ENCODE assay signal across 8 cellular contexts in the genomic region with DNA sequence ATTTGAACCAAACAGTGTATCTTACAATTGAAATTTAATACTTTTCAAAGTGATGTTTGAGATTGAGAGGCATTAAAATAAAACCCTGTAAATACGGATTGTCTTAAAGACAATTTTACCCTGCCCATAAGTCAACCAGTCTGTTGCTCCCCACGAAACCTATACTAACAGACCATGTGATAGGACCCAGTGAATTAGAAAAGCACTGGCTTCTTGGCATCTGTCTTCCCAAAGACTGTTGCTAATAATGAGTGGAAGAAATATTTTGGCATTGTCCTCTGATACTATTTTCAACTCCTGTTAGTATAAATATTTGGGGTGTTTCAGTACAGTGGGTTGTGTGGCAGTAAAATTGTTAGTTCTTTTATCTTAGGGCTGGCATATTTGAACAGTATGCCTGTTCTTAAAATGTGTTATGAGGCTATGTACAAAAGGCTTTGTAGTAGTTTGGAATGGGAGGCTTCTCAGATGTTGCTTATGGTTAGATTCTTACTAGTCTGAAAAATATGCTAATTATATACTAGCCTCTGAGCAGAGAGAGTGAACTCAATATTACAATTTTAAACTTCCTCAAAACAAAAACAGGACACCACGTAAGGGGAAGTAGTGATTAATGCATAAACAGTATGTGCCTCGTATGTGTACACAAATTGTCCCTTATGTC.
DNase-seq lines count a peak whose midpoint lies in the region; ATAC-seq lines count a peak whose summit lies in the region.

No MANE protein-coding gene starts in this region.

- H3K4me1 Mint-ChIP-seq in T-cell, result peaks cover 40 to 61% (median 57%) of the 10 kb centered on the region in 3 donors
- peaks cover 36% of the 10 kb centered on the region for H3K4me1 Mint-ChIP-seq in stimulated activated naive CD8-positive, alpha-beta T cell treated with anti-CD3 and anti-CD28 coated beads, Interleukin-15, amount 100 ng/mL, for 72 hours

- H3K27ac Mint-ChIP-seq in T-cell, result peak overlapping the region; percentile 48 to 78
- no peak overlapping the region for H3K27ac Mint-ChIP-seq in stimulated activated naive CD8-positive, alpha-beta T cell treated with anti-CD3 and anti-CD28 coated beads, Interleukin-15, amount 100 ng/mL, for 72 hours

- DNase-seq in T-cell, result no peak
- DNase-seq in NCI-H226, result no peak
- no peak for DNase-seq in NCI-H1694 (lab: John Stamatoyannopoulos, UW)
- DNase-seq in stimulated activated naive CD8-positive, alpha-beta T cell treated with anti-CD3 and anti-CD28 coated beads, Interleukin-15, amount 100 ng/mL, for 72 hours, result no peak
- DNase-seq in NCI-H1417 (lab: John Stamatoyannopoulos, UW), result no peak

- peak overlapping the region; percentile 59 for H3K27ac ChIP-seq in rectal smooth muscle tissue (ENCODE audit: low read depth, low read length)

- peaks cover 46% of the 10 kb centered on the region for H3K36me3 Mint-ChIP-seq in T-cell

- POLR2A ChIA-PET in T-cell (lab: Charles Lee), result interaction anchor here in 1 of 2 donors (0.6 kb wide), 1 partner anchor 14 kb away, joined by 3 read pairs; no protein-coding TSS in a partner anchor

- ATAC-seq in GM18870 (IDR thresholded peaks at IDR 0.05; ENCODE audit: unreplicated experiment) (peak; percentile 65), HG02642 (IDR thresholded peaks at IDR 0.05; ENCODE audit: poor library complexity, unreplicated experiment) (peak; percentile 59), T-cell (replicated peaks in 1 of 4) (peak in 2 of 4 experiments; percentile 35 to 48)
- ATAC-seq in stimulated activated naive CD8-positive, alpha-beta T cell treated with anti-CD3 and anti-CD28 coated beads, Interleukin-15, amount 100 ng/mL, for 72 hours, result no peak

- no peaks in the 10 kb centered on the region for H3K27me3 ChIP-seq in rectal smooth muscle tissue (ENCODE audit: control insufficient read depth, insufficient read depth, low read length)

- no peak overlapping the region for H3K9ac ChIP-seq in rectal smooth muscle tissue (ENCODE audit: low read length)

- H3K27me3 Mint-ChIP-seq in T-cell, result no peaks in the 10 kb centered on the region
- H3K27me3 Mint-ChIP-seq in stimulated activated naive CD8-positive, alpha-beta T cell treated with anti-CD3 and anti-CD28 coated beads, Interleukin-15, amount 100 ng/mL, for 72 hours, result no peaks in the 10 kb centered on the region

- H3K4me3 ChIP-seq in rectal smooth muscle tissue (ENCODE audit: low read length), result peak overlapping the region; percentile 12

- H3K36me3 ChIP-seq in rectal smooth muscle tissue (ENCODE audit: control insufficient read depth, insufficient read depth, low read length), result peaks cover 5% of the 10 kb centered on the region

- peaks cover 32% of the 10 kb centered on the region for H3K4me1 ChIP-seq in rectal smooth muscle tissue (ENCODE audit: control insufficient read depth, insufficient read depth, low read length)

- no peak overlapping the region for H3K4me3 Mint-ChIP-seq in T-cell
- no peak overlapping the region for H3K4me3 Mint-ChIP-seq in stimulated activated naive CD8-positive, alpha-beta T cell treated with anti-CD3 and anti-CD28 coated beads, Interleukin-15, amount 100 ng/mL, for 72 hours

- no peaks in the 10 kb centered on the region for H3K9me3 Mint-ChIP-seq in T-cell
- no peaks in the 10 kb centered on the region for H3K9me3 Mint-ChIP-seq in stimulated activated naive CD8-positive, alpha-beta T cell treated with anti-CD3 and anti-CD28 coated beads, Interleukin-15, amount 100 ng/mL, for 72 hours

- CTCF ChIA-PET in T-cell (lab: Charles Lee), result interaction anchor here in 1 of 2 donors (0.6 to 0.7 kb wide), 2 partner anchors 489 to 1078 kb away, joined by 3 to 4 read pairs; no protein-coding TSS in a partner anchor

Comparison
In these comparisons a context has a peak if more than half of its experiments do, and no peak if none do; other contexts are left out.
1. H3K27ac Mint-ChIP-seq: peak in T-cell (2 of 2); none in stimulated activated naive CD8-positive, alpha-beta T cell treated with anti-CD3 and anti-CD28 coated beads, Interleukin-15, amount 100 ng/mL, for 72 hours (0 of 2).